ENCODE assay signal across 8 cellular contexts in the genomic region with DNA sequence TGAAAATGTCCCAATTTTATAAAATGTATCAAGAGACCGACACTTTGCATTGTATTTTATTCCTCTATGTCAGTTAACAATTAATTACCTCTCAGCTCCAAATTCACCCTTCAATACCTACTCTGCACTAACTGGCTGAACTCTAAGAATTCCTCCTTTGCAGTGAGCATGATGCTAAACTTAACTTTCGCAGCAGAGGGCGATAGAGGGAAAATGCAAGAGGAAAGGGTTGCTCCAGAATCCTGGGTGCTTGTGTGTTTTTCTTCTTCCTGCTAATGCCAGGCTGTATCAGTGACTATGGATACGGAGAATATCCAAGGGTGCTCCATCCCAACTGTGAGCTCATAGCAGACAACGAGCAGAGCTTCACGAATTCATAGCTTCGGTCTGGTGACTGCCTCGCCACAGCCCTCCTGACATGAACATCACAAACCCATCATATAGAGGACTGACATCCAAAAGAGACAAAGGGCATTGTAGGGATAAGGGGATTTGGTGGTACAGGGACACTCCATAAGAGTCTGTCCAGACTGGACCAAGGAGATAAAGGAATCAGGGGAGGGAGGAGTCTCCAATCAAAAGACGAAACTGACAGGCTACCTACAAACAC.
A peak's percentile ranks its signal among the peaks of the same experiment; 100 is the strongest.
DNase-seq lines count a peak whose midpoint lies in the region; ATAC-seq, FAIRE-seq and TF ChIP-seq lines count a peak whose summit lies in the region.

No MANE protein-coding gene starts in this region.

- WGBS in H1 (ENCODE audit: extremely low coverage in 1 of 2, insufficient coverage in 1 of 2, insufficient read length in 1 of 2, insufficient replicate concordance in 2 of 2, low coverage in 1 of 2, low lambda C conversion rate in 2 of 2, missing lambda C conversion rate in 1 of 2), 2 experiments: 54% methylated on average over 9 of the region's 9 CpGs; no CpG with 5 or more reads in 1 of the 2 experiments
- whole genome bisulfite sequencing in psoas muscle, 3 donors: 94 to 97% (median 97%) methylated on average over 9 of the region's 9 CpGs

- H2AFZ ChIP-seq in GM23338: no peak overlapping the region
- H2AFZ ChIP-seq in H1 (ENCODE audit: low read length): no peak overlapping the region

- H2BK20ac ChIP-seq in H1 (ENCODE audit: low read length): no peak overlapping the region; the same call in 1 of the 2 replicates

- peak overlapping the region in 1 of 7 donors; percentile 13 for H3K27ac Mint-ChIP-seq in CD14-positive monocyte
- H3K27ac Mint-ChIP-seq in GM23338: no peak overlapping the region

- no peak overlapping the region for H2BK120ac ChIP-seq in H1 (replicated peaks; ENCODE audit: low read depth, low read length)

- POLR2A ChIA-PET in H1 (lab: Charles Lee; ENCODE audit: partially characterized antibody): interaction anchor here (0.9 kb wide), 1 partner anchor 94 kb away, joined by 3 read pairs; no protein-coding TSS in a partner anchor

- no peaks in the 10 kb centered on the region; the same call in 1 of the 2 replicates for H3K9me2 ChIP-seq in GM23338 (ENCODE audit: insufficient read depth)

- H2BK15ac ChIP-seq in H1 (ENCODE audit: low read length): no peak overlapping the region

- no peak overlapping the region for H3K4me3 ChIP-seq in GM23338
- H3K4me3 ChIP-seq in H1 (ENCODE audit: extremely low read depth in 1 of 4, insufficient read depth in 2 of 4, low read depth in 3 of 4, low read length in 4 of 4): no peak overlapping the region
- H3K4me3 ChIP-seq in psoas muscle: no peak overlapping the region

- H3K27ac ChIP-seq in GM23338 (ENCODE audit: low read depth) (no peak overlapping the region), H1 (ENCODE audit: low read depth, low read length) (no peak overlapping the region), psoas muscle (no peak overlapping the region)

- no peak overlapping the region for H3K14ac ChIP-seq in H1 (ENCODE audit: insufficient read length)

- no peaks in the 10 kb centered on the region for H3F3A ChIP-seq in GM23338 (replicated peaks; ENCODE audit: low read depth)

- H3K79me2 ChIP-seq in GM23338 (replicated peaks; ENCODE audit: insufficient read depth) (no peaks in the 10 kb centered on the region), H1 (ENCODE audit: control insufficient read depth in 1 of 2, insufficient read depth in 2 of 2, low read length in 2 of 2) (no peaks in the 10 kb centered on the region)

- no peak overlapping the region for H3K23ac ChIP-seq in H1 (ENCODE audit: insufficient read length)

- no peak overlapping the region for H4K8ac ChIP-seq in H1 (ENCODE audit: extremely low read depth, insufficient read depth, low read length)

- no peak overlapping the region for H3K4me3 Mint-ChIP-seq in CD14-positive monocyte
- no peak overlapping the region for H3K4me3 Mint-ChIP-seq in GM23338

- H3K23me2 ChIP-seq in H1 (ENCODE audit: low read depth, low read length): no peaks in the 10 kb centered on the region

- H3K9me3 Mint-ChIP-seq in CD14-positive monocyte: peaks cover 0 to 2% (median 0%) of the 10 kb centered on the region in 7 donors
- H3K9me3 Mint-ChIP-seq in GM23338: no peaks in the 10 kb centered on the region; the same call in 2 of the 3 replicates

- no peaks in the 10 kb centered on the region for H3K27me3 ChIP-seq in GM23338 (ENCODE audit: insufficient read depth)
- H3K27me3 ChIP-seq in H1 (replicated peaks in 1 of 4; ENCODE audit: control insufficient read depth in 3 of 4, extremely low read depth in 1 of 4, insufficient read depth in 3 of 4, low read length in 3 of 4): no peaks in the 10 kb centered on the region
- H3K27me3 ChIP-seq in psoas muscle (ENCODE audit: insufficient read depth in 3 of 3, low read length in 2 of 3): no peaks in the 10 kb centered on the region

- no peak overlapping the region for H2BK5ac ChIP-seq in H1 (ENCODE audit: low read depth, low read length)

- H3K4ac ChIP-seq in H1 (replicated peaks; ENCODE audit: insufficient read length, low read depth, low read length): no peak overlapping the region

- H3K18ac ChIP-seq in H1 (ENCODE audit: extremely low read depth, low read length): no peak overlapping the region

- DNase-seq in CD14-positive monocyte (ENCODE audit: low spot score): no peak
- DNase-seq in GM23338 (ENCODE audit: low spot score): peak; percentile 83
- peak; percentile 18 for DNase-seq in RPMI7951 (ENCODE audit: low read depth)
- peak; percentile 23 to 76 for DNase-seq in H1 (ENCODE audit: low read depth in 1 of 2, low spot score in 2 of 2)
- DNase-seq in psoas muscle: no peak
- no peak for DNase-seq in effector CD8-positive, alpha-beta T cell (lab: John Stamatoyannopoulos, UW)

- TF ChIP-seq CTCF in CD14-positive monocyte (IDR thresholded peaks at IDR 0.05): peak; percentile 63
- TF ChIP-seq CTCF in GM23338 (conservative IDR thresholded peaks at IDR 0.05; ENCODE audit: low read depth in 2 of 2): peak; percentile 78 to 79
- TF ChIP-seq CTCF in H1 (IDR thresholded peaks at IDR 0.05; ENCODE audit: control extremely low read depth in 1 of 3, insufficient read depth in 1 of 3, low read depth in 1 of 3, low read length in 3 of 3): peak in 2 of 3 experiments; percentile 64 to 75; a peak in 3 of 4 replicates
- TF ChIP-seq CTCF in psoas muscle (IDR thresholded peaks at IDR 0.05): peak; percentile 29

- H3K4me2 ChIP-seq in GM23338 (no peak overlapping the region), H1 (ENCODE audit: insufficient read depth in 1 of 2, low read depth in 2 of 2, low read length in 2 of 2) (no peak overlapping the region)

- H3K4me1 ChIP-seq in GM23338 (ENCODE audit: insufficient read depth): no peaks in the 10 kb centered on the region
- peaks cover 0 to 2% (median 0%) of the 10 kb centered on the region in 4 experiments; a peak in 3 of 7 replicates for H3K4me1 ChIP-seq in H1 (replicated peaks in 1 of 4; ENCODE audit: control insufficient read depth in 3 of 4, insufficient read depth in 4 of 4, low read length in 3 of 4)
- peaks cover 7% of the 10 kb centered on the region for H3K4me1 ChIP-seq in psoas muscle

- H3K4me1 Mint-ChIP-seq in CD14-positive monocyte (peaks cover 2% of the 10 kb centered on the region), GM23338 (peaks cover 16% of the 10 kb centered on the region)

- no peaks in the 10 kb centered on the region for H3K79me1 ChIP-seq in H1 (ENCODE audit: low read depth, low read length)

- no peak overlapping the region for H2BK12ac ChIP-seq in H1 (ENCODE audit: low read depth, low read length)

- H4K20me1 ChIP-seq in GM23338 (replicated peaks; ENCODE audit: insufficient read depth) (no peaks in the 10 kb centered on the region), H1 (replicated peaks in 1 of 2; ENCODE audit: control insufficient read depth in 1 of 2, insufficient read depth in 2 of 2, low read length in 2 of 2) (no peaks in the 10 kb centered on the region)

- no peak overlapping the region for H4K5ac ChIP-seq in H1 (ENCODE audit: insufficient read length, low read depth, low read length)

- no peak overlapping the region for H3K9ac ChIP-seq in H1 (replicated peaks in 1 of 4; ENCODE audit: extremely low read depth in 1 of 4, low read depth in 3 of 4, low read length in 3 of 4)

- TF ChIP-seq POLR2A in H1 (IDR thresholded peaks at IDR 0.05; ENCODE audit: control extremely low read depth in 1 of 2, low read depth in 2 of 2, low read length in 2 of 2): no peak

- ATAC-seq in GM23338: peak; percentile 81
- peak in 2 of 4 donors; percentile 50 to 67 for ATAC-seq in psoas muscle
- no peak for ATAC-seq in GM18498 (IDR thresholded peaks at IDR 0.05; ENCODE audit: unreplicated experiment)
- ATAC-seq in HG03354 (IDR thresholded peaks at IDR 0.05; ENCODE audit: poor library complexity, severe bottlenecking, unreplicated experiment): no peak

- H4K91ac ChIP-seq in H1 (replicated peaks; ENCODE audit: insufficient read length, low read length): no peak overlapping the region

- H2AK5ac ChIP-seq in H1 (ENCODE audit: low read depth, low read length): no peak overlapping the region

- TF ChIP-seq RAD21 in H1 (IDR thresholded peaks at IDR 0.05 in 1 of 2, conservative IDR thresholded peaks at IDR 0.05 in 1 of 2; ENCODE audit: low read depth in 2 of 2, low read length in 2 of 2): peak; percentile 65 to 79

- H3K9me3 ChIP-seq in H1 (ENCODE audit: insufficient read depth in 2 of 2, low read depth in 1 of 2, low read length in 1 of 2) (no peaks in the 10 kb centered on the region), psoas muscle (no peaks in the 10 kb centered on the region)

- H3K36me3 Mint-ChIP-seq in CD14-positive monocyte: peaks cover 6 to 11% of the 10 kb centered on the region in 2 donors
- no peaks in the 10 kb centered on the region for H3K36me3 Mint-ChIP-seq in GM23338 (ENCODE audit: low read depth)

- H3K56ac ChIP-seq in H1 (replicated peaks; ENCODE audit: insufficient read length, low read depth, low read length): no peak overlapping the region

- H3K36me3 ChIP-seq in GM23338 (ENCODE audit: insufficient read depth): no peaks in the 10 kb centered on the region
- no peaks in the 10 kb centered on the region for H3K36me3 ChIP-seq in H1 (ENCODE audit: control insufficient read depth in 2 of 4, insufficient read depth in 4 of 4, low read length in 3 of 4)
- no peaks in the 10 kb centered on the region for H3K36me3 ChIP-seq in psoas muscle (ENCODE audit: insufficient read depth in 1 of 2, low read depth in 1 of 2)

- peaks cover 0 to 1% (median 0%) of the 10 kb centered on the region in 3 donors for H3K27me3 Mint-ChIP-seq in CD14-positive monocyte (ENCODE audit: low read depth in 3 of 3)
- H3K27me3 Mint-ChIP-seq in GM23338 (ENCODE audit: insufficient read depth, low read depth, poor library complexity): peaks cover 5% of the 10 kb centered on the region

- TF ChIP-seq EP300 in H1 (IDR thresholded peaks at IDR 0.05; ENCODE audit: borderline replicate concordance in 1 of 2, low read depth in 2 of 2, low read length in 2 of 2): no peak

- FAIRE-seq in H1 (lab: Jason Lieb, UNC): peak; percentile 92

- CTCF ChIA-PET in H1 (lab: Charles Lee; ENCODE audit: partially characterized antibody): interaction anchor here (0.6 to 2.5 kb wide), 24 partner anchors 9 to 1756 kb away, joined by 3 to 11 read pairs (median 4); no protein-coding TSS in a partner anchor

- intact Hi-C loops in CD14-positive monocyte (cut with micrococcal nuclease): no loop called here
- intact Hi-C loops in psoas muscle (cut with DNase I): loop anchor here in 1 of 2 donors (5.0 kb wide), 1 partner anchor 120 kb away; no protein-coding TSS in a partner anchor

TF ChIP-seq in GM23338, 12 proteins besides CTCF, POLR2A, EP300 and RAD21 (continues in another document):
- TF ChIP-seq POLR2AphosphoS5 (IDR thresholded peaks at IDR 0.05; ENCODE audit: low read depth) (no peak), ZNF331 (CRISPR knock-in tag; IDR thresholded peaks at IDR 0.05; ENCODE audit: low read depth) (no peak), NANOG (IDR thresholded peaks at IDR 0.05; ENCODE audit: borderline replicate concordance) (no peak), ZNF114 (CRISPR knock-in tag; IDR thresholded peaks at IDR 0.05) (no peak)

TF ChIP-seq in H1, 55 proteins besides CTCF, POLR2A, EP300 and RAD21 (continues in another document):
- TF ChIP-seq SRF (IDR thresholded peaks at IDR 0.05; ENCODE audit: low read depth, low read length) (no peak), SAP30 (IDR thresholded peaks at IDR 0.05; ENCODE audit: insufficient read depth, insufficient replicate concordance, low read length) (no peak)
- TF ChIP-seq, protein P1, sequence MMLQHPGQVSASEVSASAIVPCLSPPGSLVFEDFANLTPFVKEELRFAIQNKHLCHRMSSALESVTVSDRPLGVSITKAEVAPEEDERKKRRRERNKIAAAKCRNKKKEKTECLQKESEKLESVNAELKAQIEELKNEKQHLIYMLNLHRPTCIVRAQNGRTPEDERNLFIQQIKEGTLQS (IDR thresholded peaks at IDR 0.05; ENCODE audit: insufficient read depth, low read depth, low read length): no peak

Comparison
In these comparisons a context has a peak if more than half of its experiments do, and no peak if none do; other contexts are left out.
1. DNase-seq: peak in GM23338 (single experiment), RPMI7951 (single experiment) and H1 (2 of 2); none in CD14-positive monocyte (single experiment), psoas muscle (0 of 2) and effector CD8-positive, alpha-beta T cell (single experiment).
2. Peak in every context shown above with its lines, with median percentiles within 50 percentile points of each other: CTCF ChIP-seq.